1 cellular context compared by ENCODE assay signal in genomic region chr11:5266609-5267008, GRCh38.
A peak's percentile ranks its signal among the peaks of the same experiment; 100 is the strongest.
TF ChIP-seq lines count a peak whose summit lies in the region.

No MANE protein-coding gene starts in this region.

TF ChIP-seq in K562, 482 proteins besides CTCF, POLR2A, EP300 and RAD21:
- TF ChIP-seq DPF2 (IDR thresholded peaks at IDR 0.05) (no peak), FOXM1 (IDR thresholded peaks at IDR 0.05; ENCODE audit: low read depth) (no peak), FOXM1 (CRISPR knock-in tag; IDR thresholded peaks at IDR 0.05; ENCODE audit: low read depth) (no peak), ELF4 (CRISPR knock-in tag; IDR thresholded peaks at IDR 0.05) (no peak), DEAF1 (CRISPR knock-in tag; IDR thresholded peaks at IDR 0.05) (no peak), POLR2G (IDR thresholded peaks at IDR 0.05; ENCODE audit: low read depth, low read length) (peak; percentile 51), MAX (CRISPR knock-in tag; IDR thresholded peaks at IDR 0.05) (no peak), SFPQ (IDR thresholded peaks at IDR 0.05; ENCODE audit: low read depth, low read length) (no peak), PHB2 (IDR thresholded peaks at IDR 0.05; ENCODE audit: low read depth) (no peak), ZNF79 (CRISPR knock-in tag; IDR thresholded peaks at IDR 0.05; ENCODE audit: low read depth) (no peak), SP2 (IDR thresholded peaks at IDR 0.05; ENCODE audit: extremely low read depth, low read depth, low read length, poor library complexity, severe bottlenecking) (no peak), RBFOX2 (IDR thresholded peaks at IDR 0.05; ENCODE audit: low read depth, low read length) (peak; percentile 40; the same call in 1 of the 2 replicates), ZNF77 (CRISPR knock-in tag; IDR thresholded peaks at IDR 0.05) (0 out of 2 replicates have a peak, but pooled peaks have one; percentile 34), MCM7 (IDR thresholded peaks at IDR 0.05) (no peak), STAG1 (CRISPR knock-in tag; IDR thresholded peaks at IDR 0.05; ENCODE audit: borderline replicate concordance) (no peak), PRPF4 (IDR thresholded peaks at IDR 0.05; ENCODE audit: insufficient read depth, low read depth, low read length, poor library complexity, severe bottlenecking) (no peak), HIVEP1 (CRISPR knock-in tag; IDR thresholded peaks at IDR 0.05) (no peak), ZKSCAN8 (CRISPR knock-in tag; IDR thresholded peaks at IDR 0.05) (no peak), KLF6 (CRISPR knock-in tag; IDR thresholded peaks at IDR 0.05; ENCODE audit: borderline replicate concordance) (no peak), RUNX1 (IDR thresholded peaks at IDR 0.05; ENCODE audit: low read depth) (no peak), ZNF318 (IDR thresholded peaks at IDR 0.05; ENCODE audit: borderline replicate concordance in 1 of 2, low read depth in 1 of 2) (no peak), CREM (IDR thresholded peaks at IDR 0.05; ENCODE audit: low read depth) (no peak), ETV6 (IDR thresholded peaks at IDR 0.05; ENCODE audit: borderline replicate concordance in 1 of 2, low read depth in 2 of 2, low read length in 1 of 2) (no peak), ETV6 (CRISPR knock-in tag; IDR thresholded peaks at IDR 0.05; ENCODE audit: borderline replicate concordance) (no peak), POLR2AphosphoS5 (IDR thresholded peaks at IDR 0.05; ENCODE audit: control insufficient read depth, insufficient read depth, low read depth, low read length) (no peak; the same call in 1 of the 2 replicates), TRIM24 (IDR thresholded peaks at IDR 0.05) (no peak), SAFB2 (IDR thresholded peaks at IDR 0.05; ENCODE audit: borderline replicate concordance, low read depth, low read length, severe bottlenecking) (no peak), RREB1 (CRISPR knock-in tag; IDR thresholded peaks at IDR 0.05) (no peak), CGGBP1 (CRISPR knock-in tag; IDR thresholded peaks at IDR 0.05) (peak; percentile 62; the same call in 1 of the 2 replicates)
